23 cellular contexts compared by ENCODE assay signal in genomic region chr9:135379540-135380267, GRCh38.
DNase-seq lines count a peak whose midpoint lies in the region; ATAC-seq lines count a peak whose summit lies in the region.
"Had no signal": no experiment of that assay in that cellular context is flagged by ENCODE, and none has a peak within 500 bp of the region (broad histone marks: within the 10 kb centered on the region; RNA-seq: fewer than 3 reads in every experiment).

No MANE protein-coding gene starts in this region.

- H3K27me3 ChIP-seq in GM23248 (replicated peaks; ENCODE audit: insufficient read depth) = peaks cover 9% of the 10 kb centered on the region

- no peak overlapping the region for H3K27ac ChIP-seq in GM23248
- H3K27ac ChIP-seq: HL-60, lower lobe of right lung, spleen had no signal

- 44 to 51% methylated on average over 11 of the region's 11 CpGs for WGBS in GM23248 (ENCODE audit: low coverage in 1 of 2, low lambda C conversion rate in 2 of 2, missing lambda C conversion rate in 2 of 2), 2 experiments

- H3K4me2 ChIP-seq in GM23248 (ENCODE audit: unreplicated experiment) = no peak overlapping the region
- H3K4me2 ChIP-seq: SK-N-SH had no signal

- H3K36me3 ChIP-seq in GM23248 (ENCODE audit: low read depth) = no peaks in the 10 kb centered on the region
- H3K36me3 ChIP-seq: lower lobe of right lung, spleen had no signal

- peak; percentile 77 for DNase-seq in COLO829 (ENCODE audit: low spot score)
- peak; percentile 19 for DNase-seq in GM23248
- DNase-seq in NCI-H446 (lab: John Stamatoyannopoulos, UW) = peak; percentile 23 to 75
- DNase-seq in cerebellar cortex (ENCODE audit: low spot score) = peak; percentile 54
- DNase-seq in ecto neural progenitor cell (ENCODE audit: low spot score) = no peak
- no peak for DNase-seq in AG20443 (ENCODE audit: low spot score)
- DNase-seq: activated CD4-positive, alpha-beta T cell treated with anti-CD3 and anti-CD28 coated beads, Interleukin-2, amount 50 U/mL, for 48 hours; activated effector memory CD4-positive, alpha-beta T cell treated with anti-CD3 and anti-CD28 coated beads, Interleukin-2, amount 50 U/mL, for 16 hours; foreskin melanocyte; HFFc6; KBM-7; lower lobe of right lung; NCI-H1048; NCI-H2081 treated with DMSO at 0.1 percent for 48 hours; NCI-H526; SK-N-SH; spleen; stimulated activated CD4-positive, alpha-beta T cell treated with anti-CD3 and anti-CD28 coated beads, Interleukin-4, amount 100 ng/mL, for 4 hours; stimulated activated naive CD8-positive, alpha-beta T cell treated with anti-CD3 and anti-CD28 coated beads, Interleukin-15, amount 100 ng/mL, for 72 hours; trophoblast cell had no signal

- H4K20me1 ChIP-seq in GM23248 (ENCODE audit: insufficient read depth) = no peaks in the 10 kb centered on the region

- no peak overlapping the region for H3K4me3 ChIP-seq in GM23248
- H3K4me3 ChIP-seq: lower lobe of right lung, spleen had no signal

- no peaks in the 10 kb centered on the region for H3K4me1 ChIP-seq in GM23248 (ENCODE audit: insufficient read depth)
- H3K4me1 ChIP-seq: lower lobe of right lung, spleen had no signal

- no peaks in the 10 kb centered on the region for H3K9me3 ChIP-seq in GM23248 (ENCODE audit: low read depth)
- H3K9me3 ChIP-seq: lower lobe of right lung, SK-N-SH had no signal

- H3K9me2 ChIP-seq in GM23248 (ENCODE audit: insufficient read depth) = no peaks in the 10 kb centered on the region
- H3K9me2 ChIP-seq: SK-N-SH had no signal

- in situ Hi-C loops in GM23248 (cut with MboI) = no loop called here

- ATAC-seq in HG03342 (IDR thresholded peaks at IDR 0.05; ENCODE audit: unreplicated experiment) = no peak
- ATAC-seq: lower lobe of right lung; stimulated activated naive CD8-positive, alpha-beta T cell treated with anti-CD3 and anti-CD28 coated beads, Interleukin-15, amount 100 ng/mL, for 72 hours; WTC11 had no signal

- H2AFZ ChIP-seq in GM23248 = no peak overlapping the region

- no peaks in the 10 kb centered on the region for H3F3A ChIP-seq in GM23248 (ENCODE audit: insufficient read depth)

- no peaks in the 10 kb centered on the region for H3K79me2 ChIP-seq in GM23248 (ENCODE audit: insufficient read depth)

- no peak overlapping the region for H3K9ac ChIP-seq in GM23248
- H3K9ac ChIP-seq: SK-N-SH had no signal

Comparison
In these comparisons a context has a peak if more than half of its experiments do, and no peak if none do; other contexts are left out.
1. DNase-seq: peak in COLO829 (single experiment), GM23248 (single experiment), NCI-H446 (2 of 2) and cerebellar cortex (single experiment); none in ecto neural progenitor cell (single experiment) and AG20443 (single experiment).